ENCODE assay signal across 16 cellular contexts in the genomic region with DNA sequence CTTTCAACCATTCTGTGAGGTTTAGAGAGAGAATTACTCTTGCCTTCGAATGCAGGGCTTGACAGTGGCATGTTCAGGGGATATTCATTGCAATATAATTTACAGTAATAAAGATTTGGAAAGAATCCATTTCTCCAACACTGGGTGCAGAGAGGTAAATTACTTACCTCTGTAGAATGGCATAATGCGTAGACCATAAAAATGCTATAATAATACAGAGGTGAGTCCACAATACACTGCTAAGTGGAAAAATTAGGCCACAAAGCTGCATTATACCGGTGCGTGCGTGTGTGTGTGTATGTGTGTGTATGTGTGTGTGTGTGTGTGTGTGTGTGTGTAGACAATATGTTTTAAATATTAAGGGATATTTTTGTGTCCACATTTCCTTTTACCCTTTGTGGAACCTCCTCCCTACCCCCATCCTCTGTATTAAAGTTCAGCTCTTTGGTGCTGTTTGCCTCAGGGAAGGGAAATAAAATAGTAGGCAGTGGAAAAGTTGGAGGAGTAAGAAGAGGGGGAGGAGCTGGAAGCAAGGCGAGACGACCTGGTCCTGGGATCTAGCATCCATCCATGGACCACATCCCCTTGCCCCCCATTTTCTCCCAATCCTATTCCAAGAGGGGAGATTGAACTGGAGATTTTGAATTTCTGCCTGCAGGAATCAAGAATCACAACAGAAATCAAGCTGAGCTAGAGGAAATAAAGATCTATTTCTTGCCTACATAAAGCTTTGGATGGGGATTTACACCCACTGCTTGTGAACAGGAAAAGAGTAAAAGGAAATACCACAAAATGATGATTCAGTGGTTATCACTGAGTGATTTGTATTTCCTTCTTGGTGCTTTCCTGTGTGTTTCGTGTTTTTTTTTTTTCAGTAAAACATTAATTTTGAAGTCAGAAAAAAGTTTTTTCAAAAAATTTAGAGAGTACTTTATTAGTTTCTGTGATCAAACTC.
DNase-seq lines count a peak whose midpoint lies in the region; ATAC-seq and TF ChIP-seq lines count a peak whose summit lies in the region.
"Had no signal": no experiment of that assay in that cellular context is flagged by ENCODE, and none has a peak within 500 bp of the region (broad histone marks: within the 10 kb centered on the region; RNA-seq: fewer than 3 reads in every experiment).

No MANE protein-coding gene starts in this region.

- DNase-seq in activated naive CD8-positive, alpha-beta T cell treated with anti-CD3 and anti-CD28 coated beads, Interleukin-2, amount 10 ng/mL, durations not matched to agents 7 days and 5 days: no peak
- no peak for DNase-seq in activated naive CD8-positive, alpha-beta T cell treated with anti-CD3 and anti-CD28 coated beads for 36 hours
- DNase-seq in T-helper 2 cell treated with Interferon-gamma antibody and Interleukin-4, amounts not matched to agents 5 μg/mL and 100 μg/mL, for 36 hours (ENCODE audit: low spot score): no peak
- DNase-seq in foreskin fibroblast (peak; percentile 23 to 27), NCI-H146 treated with DMSO at 0.1 percent for 48 hours (lab: John Stamatoyannopoulos, UW; ENCODE audit: unreplicated experiment) (no peak), OCI-M2 (lab: John Stamatoyannopoulos, UW; ENCODE audit: unreplicated experiment) (no peak)
- no peak for DNase-seq in CD4-positive, alpha-beta T cell
- DNase-seq: DMS53; effector CD4-positive, alpha-beta T cell; KBM-7; NCI-H187 treated with DMSO at 0.1 percent for 48 hours; psoas muscle; SHP77 treated with DMSO at 0.1 percent for 48 hours; stimulated activated CD8-positive, alpha-beta memory T cell treated with anti-CD3 and anti-CD28 coated beads, Interleukin-4, amount 100 ng/mL, for 48 hours had no signal

- POLR2A ChIA-PET in activated naive CD8-positive, alpha-beta T cell treated with anti-CD3 and anti-CD28 coated beads, Interleukin-2, amount 10 ng/mL, durations not matched to agents 7 days and 5 days (lab: Charles Lee): interaction anchor here (0.7 to 1.0 kb wide), 2 partner anchors 9 to 16 kb away, joined by 3 to 4 read pairs; no protein-coding TSS in a partner anchor
- POLR2A ChIA-PET in CD4-positive, alpha-beta T cell (lab: Charles Lee): interaction anchor here (0.7 kb wide), 1 partner anchor 28 kb away, joined by 3 read pairs; no protein-coding TSS in a partner anchor

- intact Hi-C loops in CD4-positive, alpha-beta T cell (cut with DNase I, micrococcal nuclease): no loop called here

- peak; percentile 59 for ATAC-seq in activated naive CD8-positive, alpha-beta T cell treated with anti-CD3 and anti-CD28 coated beads, Interleukin-2, amount 10 ng/mL, durations not matched to agents 7 days and 5 days (ENCODE audit: low read depth)
- no peak for ATAC-seq in HG02623 (IDR thresholded peaks at IDR 0.05; ENCODE audit: unreplicated experiment)
- no peak for ATAC-seq in CD4-positive, alpha-beta T cell (ENCODE audit: poor library complexity)
- ATAC-seq: GM12878, psoas muscle had no signal

- CTCF ChIA-PET in CD4-positive, alpha-beta T cell (lab: Charles Lee): interaction anchor here (0.6 kb wide), 1 partner anchor 251 kb away, joined by 3 read pairs; no protein-coding TSS in a partner anchor

- peaks cover 20% of the 10 kb centered on the region for H3K27me3 Mint-ChIP-seq in activated naive CD8-positive, alpha-beta T cell treated with anti-CD3 and anti-CD28 coated beads, Interleukin-2, amount 10 ng/mL, durations not matched to agents 7 days and 5 days
- peaks cover 14% of the 10 kb centered on the region for H3K27me3 Mint-ChIP-seq in activated naive CD8-positive, alpha-beta T cell treated with anti-CD3 and anti-CD28 coated beads for 36 hours
- peaks cover 12% of the 10 kb centered on the region for H3K27me3 Mint-ChIP-seq in T-helper 2 cell treated with Interferon-gamma antibody and Interleukin-4, amounts not matched to agents 5 μg/mL and 100 μg/mL, for 36 hours (ENCODE audit: low read depth)
- peaks cover 8% of the 10 kb centered on the region for H3K27me3 Mint-ChIP-seq in CD4-positive, alpha-beta T cell

- no peaks in the 10 kb centered on the region for H3K27me3 ChIP-seq in CD4-positive, alpha-beta T cell (ENCODE audit: control insufficient read depth, insufficient read depth, low read length)

- H3K9me3 ChIP-seq in CD4-positive, alpha-beta T cell (ENCODE audit: control insufficient read depth, low read length): no peaks in the 10 kb centered on the region
- H3K9me3 ChIP-seq: psoas muscle had no signal

- no peak overlapping the region for H3K27ac ChIP-seq in CD4-positive, alpha-beta T cell (ENCODE audit: low read depth, low read length)
- H3K27ac ChIP-seq: psoas muscle had no signal

- TF ChIP-seq CTCF in foreskin fibroblast (IDR thresholded peaks at IDR 0.05; ENCODE audit: low read depth, low read length): no peak
- TF ChIP-seq CTCF in CD4-positive, alpha-beta T cell (IDR thresholded peaks at IDR 0.05): no peak

- H3K9me3 Mint-ChIP-seq in activated naive CD8-positive, alpha-beta T cell treated with anti-CD3 and anti-CD28 coated beads, Interleukin-2, amount 10 ng/mL, durations not matched to agents 7 days and 5 days: peaks cover 12% of the 10 kb centered on the region
- H3K9me3 Mint-ChIP-seq in activated naive CD8-positive, alpha-beta T cell treated with anti-CD3 and anti-CD28 coated beads for 36 hours: peaks cover 7% of the 10 kb centered on the region
- H3K9me3 Mint-ChIP-seq in T-helper 2 cell treated with Interferon-gamma antibody and Interleukin-4, amounts not matched to agents 5 μg/mL and 100 μg/mL, for 36 hours: peaks cover 5% of the 10 kb centered on the region
- peaks cover 5% of the 10 kb centered on the region for H3K9me3 Mint-ChIP-seq in CD4-positive, alpha-beta T cell

- H3K4me1 Mint-ChIP-seq in activated naive CD8-positive, alpha-beta T cell treated with anti-CD3 and anti-CD28 coated beads, Interleukin-2, amount 10 ng/mL, durations not matched to agents 7 days and 5 days: peaks cover 26% of the 10 kb centered on the region
- peaks cover 20% of the 10 kb centered on the region for H3K4me1 Mint-ChIP-seq in activated naive CD8-positive, alpha-beta T cell treated with anti-CD3 and anti-CD28 coated beads for 36 hours
- peaks cover 30% of the 10 kb centered on the region for H3K4me1 Mint-ChIP-seq in T-helper 2 cell treated with Interferon-gamma antibody and Interleukin-4, amounts not matched to agents 5 μg/mL and 100 μg/mL, for 36 hours (ENCODE audit: low read depth)
- peaks cover 26% of the 10 kb centered on the region for H3K4me1 Mint-ChIP-seq in CD4-positive, alpha-beta T cell (ENCODE audit: low read depth)

- no peak overlapping the region for H3K27ac Mint-ChIP-seq in activated naive CD8-positive, alpha-beta T cell treated with anti-CD3 and anti-CD28 coated beads, Interleukin-2, amount 10 ng/mL, durations not matched to agents 7 days and 5 days
- no peak overlapping the region for H3K27ac Mint-ChIP-seq in activated naive CD8-positive, alpha-beta T cell treated with anti-CD3 and anti-CD28 coated beads for 36 hours
- peak overlapping the region; percentile 7 for H3K27ac Mint-ChIP-seq in T-helper 2 cell treated with Interferon-gamma antibody and Interleukin-4, amounts not matched to agents 5 μg/mL and 100 μg/mL, for 36 hours
- no peak overlapping the region for H3K27ac Mint-ChIP-seq in CD4-positive, alpha-beta T cell

- H3K36me3 Mint-ChIP-seq in activated naive CD8-positive, alpha-beta T cell treated with anti-CD3 and anti-CD28 coated beads, Interleukin-2, amount 10 ng/mL, durations not matched to agents 7 days and 5 days: peaks cover 5% of the 10 kb centered on the region
- no peaks in the 10 kb centered on the region for H3K36me3 Mint-ChIP-seq in activated naive CD8-positive, alpha-beta T cell treated with anti-CD3 and anti-CD28 coated beads for 36 hours
- peaks cover 5% of the 10 kb centered on the region for H3K36me3 Mint-ChIP-seq in T-helper 2 cell treated with Interferon-gamma antibody and Interleukin-4, amounts not matched to agents 5 μg/mL and 100 μg/mL, for 36 hours (ENCODE audit: low read depth)
- no peaks in the 10 kb centered on the region for H3K36me3 Mint-ChIP-seq in CD4-positive, alpha-beta T cell (ENCODE audit: low read depth)

- no peak overlapping the region for H3K4me3 ChIP-seq in foreskin fibroblast (ENCODE audit: low read depth in 1 of 2, low read length in 2 of 2)
- H3K4me3 ChIP-seq: GM12878, psoas muscle had no signal

- H3K4me3 Mint-ChIP-seq in activated naive CD8-positive, alpha-beta T cell treated with anti-CD3 and anti-CD28 coated beads, Interleukin-2, amount 10 ng/mL, durations not matched to agents 7 days and 5 days: peak overlapping the region; percentile 52
- H3K4me3 Mint-ChIP-seq in activated naive CD8-positive, alpha-beta T cell treated with anti-CD3 and anti-CD28 coated beads for 36 hours: no peak overlapping the region
- H3K4me3 Mint-ChIP-seq in T-helper 2 cell treated with Interferon-gamma antibody and Interleukin-4, amounts not matched to agents 5 μg/mL and 100 μg/mL, for 36 hours: peak overlapping the region; percentile 59
- no peak overlapping the region for H3K4me3 Mint-ChIP-seq in CD4-positive, alpha-beta T cell

Comparison
In these comparisons a context has a peak if more than half of its experiments do, and no peak if none do; other contexts are left out.
1. H3K4me3 Mint-ChIP-seq: peak in activated naive CD8-positive, alpha-beta T cell treated with anti-CD3 and anti-CD28 coated beads, Interleukin-2, amount 10 ng/mL, durations not matched to agents 7 days and 5 days (single experiment) and T-helper 2 cell treated with Interferon-gamma antibody and Interleukin-4, amounts not matched to agents 5 μg/mL and 100 μg/mL, for 36 hours (single experiment); none in activated naive CD8-positive, alpha-beta T cell treated with anti-CD3 and anti-CD28 coated beads for 36 hours (single experiment) and CD4-positive, alpha-beta T cell (single experiment).
2. DNase-seq: peak in foreskin fibroblast (2 of 2); none in activated naive CD8-positive, alpha-beta T cell treated with anti-CD3 and anti-CD28 coated beads, Interleukin-2, amount 10 ng/mL, durations not matched to agents 7 days and 5 days (single experiment), activated naive CD8-positive, alpha-beta T cell treated with anti-CD3 and anti-CD28 coated beads for 36 hours (single experiment), T-helper 2 cell treated with Interferon-gamma antibody and Interleukin-4, amounts not matched to agents 5 μg/mL and 100 μg/mL, for 36 hours (single experiment), NCI-H146 treated with DMSO at 0.1 percent for 48 hours (single experiment), OCI-M2 (single experiment) and CD4-positive, alpha-beta T cell (0 of 10).